ENCODE assay signal across 27 cellular contexts in genomic region chr18:24894880-24895279, GRCh38.
"Had no signal": no experiment of that assay in that cellular context is flagged by ENCODE, and none has a peak within 500 bp of the region (broad histone marks: within the 10 kb centered on the region; RNA-seq: fewer than 3 reads in every experiment).

No MANE protein-coding gene starts in this region.

- H3K9me3 ChIP-seq: SJCRH30 had no signal

- DNase-seq: activated CD4-positive, alpha-beta memory T cell treated with anti-CD3 and anti-CD28 coated beads for 36 hours; activated CD4-positive, alpha-beta T cell treated with anti-CD3 and anti-CD28 coated beads, Interleukin-2, amount 10 ng/mL, durations not matched to agents 7 days and 5 days; activated CD4-positive, CD25-positive, alpha-beta regulatory T cell; activated CD8-positive, alpha-beta memory T cell treated with anti-CD3 and anti-CD28 coated beads for 24 hours; activated effector memory CD4-positive, alpha-beta T cell treated with anti-CD3 and anti-CD28 coated beads, Interleukin-2, amount 50 U/mL, for 16 hours; activated naive CD4-positive, alpha-beta T cell treated with Interleukin-2 at 50 U/mL for 16 hours; activated naive CD8-positive, alpha-beta T cell treated with anti-CD3 and anti-CD28 coated beads, Interleukin-2, amount 50 U/mL, for 24 hours; activated T-cell treated with anti-CD3 and anti-CD28 coated beads, Interleukin-2, amount 50 U/mL, for 4 hours; central memory CD4-positive, alpha-beta T cell; Karpas-422; MM.1S; NCI-H1105; NCI-H1436; NCI-H1694 treated with DMSO at 0.1 percent for 48 hours; NCI-H2029 treated with DMSO at 0.1 percent for 48 hours; NCI-H345; NCI-H510A; NCI-H526 treated with DMSO at 0.1 percent for 48 hours; NCI-H82; Right ventricle myocardium superior; RPMI8226; SJCRH30; T-helper 17 cell; T-helper 9 cell had no signal

- H3K36me3 ChIP-seq: SJCRH30 had no signal

- H3K27me3 ChIP-seq: SJCRH30 had no signal

- H3K4me1 ChIP-seq: SJCRH30 had no signal

- H3K27ac ChIP-seq: SJCRH30, VCaP had no signal

- H3K4me3 ChIP-seq: SJCRH30 had no signal

- ATAC-seq: activated naive CD4-positive, alpha-beta T cell treated with anti-CD3 and anti-CD28 coated beads, Interleukin-2, amount 50 U/mL, for 72 hours; activated naive CD8-positive, alpha-beta T cell treated with anti-CD3 and anti-CD28 coated beads, Interleukin-2, amount 50 U/mL, for 24 hours; activated T-cell treated with anti-CD3 and anti-CD28 coated beads, Interleukin-2, amount 50 U/mL, for 4 hours; Panc1; T-helper 17 cell had no signal
